In the genomic region with DNA sequence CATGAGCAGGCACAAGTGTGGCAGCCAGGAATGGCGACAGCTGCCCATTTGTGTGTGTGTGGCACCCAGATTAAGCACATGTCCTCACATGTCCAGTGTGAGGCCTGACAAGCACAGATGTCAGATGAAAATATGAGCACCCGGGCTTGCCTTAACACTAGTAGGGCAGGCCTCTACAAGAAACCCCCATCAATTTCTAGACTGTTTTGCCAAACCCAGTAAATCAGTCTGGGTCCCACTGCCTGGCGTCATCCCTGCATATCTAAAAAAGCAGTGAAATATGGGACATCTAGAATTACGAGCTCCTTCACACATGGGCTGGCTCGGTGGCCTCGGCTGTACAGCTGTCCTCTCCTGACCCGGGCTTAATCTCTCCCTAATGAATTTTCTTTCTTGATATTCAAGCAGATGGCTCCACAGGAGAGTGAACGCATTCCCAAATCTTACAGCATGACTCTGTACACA, we compare ENCODE assay signal across 19 cellular contexts.
DNase-seq lines count a peak whose midpoint lies in the region; FAIRE-seq and TF ChIP-seq lines count a peak whose summit lies in the region.
"Had no signal": no experiment of that assay in that cellular context is flagged by ENCODE, and none has a peak within 500 bp of the region (broad histone marks: within the 10 kb centered on the region; RNA-seq: fewer than 3 reads in every experiment).

No MANE protein-coding gene starts in this region.

- peak; percentile 95 for DNase-seq in DMS 273 treated with DMSO at 0.1 percent for 48 hours (lab: John Stamatoyannopoulos, UW)
- DNase-seq in SHP77 treated with DMSO at 0.1 percent for 48 hours (lab: John Stamatoyannopoulos, UW) = peak; percentile 14
- DNase-seq in glutamatergic neuron = no peak
- peak; percentile 61 for DNase-seq in retina
- no peak for DNase-seq in MV-4-11 (lab: John Stamatoyannopoulos, UW)
- no peak for DNase-seq in NK-92 treated with Interleukin-12 subunit alpha and Interleukin-12 subunit beta, amount 100 ng/mL, for 24 hours (lab: John Stamatoyannopoulos, UW)
- DNase-seq in T-helper 9 cell = no peak
- no peak for DNase-seq in urothelium cell line (ENCODE audit: low spot score)
- DNase-seq: activated CD8-positive, alpha-beta memory T cell treated with anti-CD3 and anti-CD28 coated beads, Interleukin-2, amount 50 U/mL, for 4 hours; activated naive CD4-positive, alpha-beta T cell treated with anti-CD3 and anti-CD28 coated beads, Interleukin-2, amount 50 U/mL, for 16 hours; Caco-2; caudate nucleus; Kasumi-1; NCI-H2081; small intestine; stomach; SW 1271 had no signal

- H3K9me3 Mint-ChIP-seq in glutamatergic neuron (ENCODE audit: unreplicated experiment) = peaks cover 6% of the 10 kb centered on the region
- H3K9me3 Mint-ChIP-seq: GM23338; natural killer cell treated with Interleukin-12 subunit alpha and Interleukin-12 subunit beta and Interleukin-15 and Interleukin-18, amount 100 ng/mL, for 72 hours had no signal

- peaks cover 3% of the 10 kb centered on the region for H3K27me3 Mint-ChIP-seq in glutamatergic neuron (ENCODE audit: unreplicated experiment)

- H3K4me1 Mint-ChIP-seq in glutamatergic neuron (ENCODE audit: low read depth, unreplicated experiment) = peaks cover 16% of the 10 kb centered on the region

- H3K36me3 Mint-ChIP-seq in glutamatergic neuron (ENCODE audit: unreplicated experiment) = no peaks in the 10 kb centered on the region
- H3K36me3 Mint-ChIP-seq: natural killer cell treated with Interleukin-12 subunit alpha and Interleukin-12 subunit beta and Interleukin-15 and Interleukin-18, amount 100 ng/mL, for 72 hours had no signal

- TF ChIP-seq CTCF in glutamatergic neuron (IDR thresholded peaks at IDR 0.05; ENCODE audit: partially characterized antibody, unreplicated experiment) = no peak

- no peak for FAIRE-seq in urothelium cell line (lab: Jason Lieb, UNC)
- FAIRE-seq: small intestine had no signal

- no peak overlapping the region for H3K4me3 Mint-ChIP-seq in glutamatergic neuron (ENCODE audit: unreplicated experiment)
- H3K4me3 Mint-ChIP-seq: GM23338; natural killer cell treated with Interleukin-12 subunit alpha and Interleukin-12 subunit beta and Interleukin-15 and Interleukin-18, amount 100 ng/mL, for 72 hours had no signal

- H3K27ac Mint-ChIP-seq in glutamatergic neuron (ENCODE audit: unreplicated experiment) = peak overlapping the region; percentile 49
- H3K27ac Mint-ChIP-seq: GM23338; natural killer cell treated with Interleukin-12 subunit alpha and Interleukin-12 subunit beta and Interleukin-15 and Interleukin-18, amount 100 ng/mL, for 72 hours had no signal

Comparison
In these comparisons a context has a peak if more than half of its experiments do, and no peak if none do; other contexts are left out.
1. DNase-seq: peak in DMS 273 treated with DMSO at 0.1 percent for 48 hours (single experiment), SHP77 treated with DMSO at 0.1 percent for 48 hours (single experiment) and retina (single experiment); none in glutamatergic neuron (single experiment), MV-4-11 (single experiment), NK-92 treated with Interleukin-12 subunit alpha and Interleukin-12 subunit beta, amount 100 ng/mL, for 24 hours (single experiment), T-helper 9 cell (single experiment) and urothelium cell line (single experiment).